Comparison of ENCODE assay signal across 8 cellular contexts in the genomic region with DNA sequence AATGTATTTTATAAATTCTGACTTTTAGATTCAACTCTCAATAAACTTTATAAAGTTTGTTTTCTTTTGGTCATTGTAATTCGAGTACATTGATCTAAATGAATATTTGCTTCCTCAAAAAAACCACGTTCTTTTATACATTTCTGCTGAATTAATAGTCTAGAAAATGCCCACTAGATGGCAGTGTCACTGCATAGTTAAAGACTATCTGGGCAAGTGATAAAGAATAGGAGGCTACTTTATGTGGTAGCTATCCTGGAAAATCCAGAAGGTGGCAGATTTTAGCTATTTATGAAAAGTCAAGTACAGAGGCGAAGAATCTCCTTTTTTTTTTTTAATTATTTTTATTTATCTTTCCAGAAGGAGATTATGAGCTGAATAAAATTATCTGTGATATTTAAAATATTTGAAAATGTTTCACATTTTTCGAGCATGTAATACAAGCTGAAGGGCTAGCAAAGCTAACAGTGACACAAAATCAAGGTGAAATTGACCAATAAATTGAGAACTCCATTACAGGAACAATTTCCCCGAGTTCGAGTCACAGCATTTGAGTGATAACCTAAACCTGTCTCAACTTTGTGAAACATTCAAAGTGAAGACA.
A peak's percentile ranks its signal among the peaks of the same experiment; 100 is the strongest.
DNase-seq lines count a peak whose midpoint lies in the region; FAIRE-seq and TF ChIP-seq lines count a peak whose summit lies in the region.

No MANE protein-coding gene starts in this region.

- no peaks in the 10 kb centered on the region for H3K79me2 ChIP-seq in GM23248 (ENCODE audit: insufficient read depth)

- no peaks in the 10 kb centered on the region for H3F3A ChIP-seq in GM23248 (ENCODE audit: insufficient read depth)

- no peaks in the 10 kb centered on the region for H3K9me3 ChIP-seq in GM23248 (ENCODE audit: low read depth)

- H3K27ac ChIP-seq in GM23248, result no peak overlapping the region

- H3K9me2 ChIP-seq in GM23248 (ENCODE audit: insufficient read depth), result no peaks in the 10 kb centered on the region

- no peak overlapping the region for H2AFZ ChIP-seq in GM23248

- H3K4me1 Mint-ChIP-seq in activated naive CD4-positive, alpha-beta T cell treated with anti-CD3 and anti-CD28 coated beads, Interleukin-2, amount 10 ng/mL, durations not matched to agents 7 days and 5 days, result no peaks in the 10 kb centered on the region

- no peak overlapping the region for H3K4me2 ChIP-seq in GM23248 (ENCODE audit: unreplicated experiment)

- 5 to 10% methylated on average over 6 of the region's 6 CpGs for WGBS in GM23248 (ENCODE audit: low coverage in 1 of 2, low lambda C conversion rate in 2 of 2, missing lambda C conversion rate in 2 of 2), 2 experiments

- no peaks in the 10 kb centered on the region for H3K27me3 ChIP-seq in GM23248 (replicated peaks; ENCODE audit: insufficient read depth)
- no peaks in the 10 kb centered on the region for H3K27me3 ChIP-seq in bronchial epithelial cell (ENCODE audit: control insufficient read depth, insufficient read depth, low read length)

- CTCF ChIA-PET in activated naive CD4-positive, alpha-beta T cell treated with anti-CD3 and anti-CD28 coated beads, Interleukin-2, amount 10 ng/mL, durations not matched to agents 7 days and 5 days (lab: Charles Lee), result interaction anchor here (0.7 to 2.5 kb wide), 7 partner anchors 9 to 532 kb away, joined by 3 to 12 read pairs (median 4); no protein-coding TSS in a partner anchor

- H3K27me3 Mint-ChIP-seq in activated naive CD4-positive, alpha-beta T cell treated with anti-CD3 and anti-CD28 coated beads, Interleukin-2, amount 10 ng/mL, durations not matched to agents 7 days and 5 days, result no peaks in the 10 kb centered on the region

- no peak overlapping the region for H3K9ac ChIP-seq in GM23248

- H3K9me3 Mint-ChIP-seq in activated naive CD4-positive, alpha-beta T cell treated with anti-CD3 and anti-CD28 coated beads, Interleukin-2, amount 10 ng/mL, durations not matched to agents 7 days and 5 days, result no peaks in the 10 kb centered on the region

- H3K36me3 ChIP-seq in GM23248 (ENCODE audit: low read depth), result no peaks in the 10 kb centered on the region
- H3K36me3 ChIP-seq in bronchial epithelial cell (ENCODE audit: control insufficient read depth, insufficient read depth, low read length), result no peaks in the 10 kb centered on the region

- H3K36me3 Mint-ChIP-seq in activated naive CD4-positive, alpha-beta T cell treated with anti-CD3 and anti-CD28 coated beads, Interleukin-2, amount 10 ng/mL, durations not matched to agents 7 days and 5 days, result no peaks in the 10 kb centered on the region

- no peak overlapping the region for H3K4me3 Mint-ChIP-seq in activated naive CD4-positive, alpha-beta T cell treated with anti-CD3 and anti-CD28 coated beads, Interleukin-2, amount 10 ng/mL, durations not matched to agents 7 days and 5 days

- no peak for FAIRE-seq in bronchial epithelial cell (lab: Jason Lieb, UNC)
- FAIRE-seq in urothelium cell line (lab: Jason Lieb, UNC), result no peak

- no peak overlapping the region for H3K27ac Mint-ChIP-seq in activated naive CD4-positive, alpha-beta T cell treated with anti-CD3 and anti-CD28 coated beads, Interleukin-2, amount 10 ng/mL, durations not matched to agents 7 days and 5 days

- in situ Hi-C loops in GM23248 (cut with MboI), result no loop called here

- no peak overlapping the region for H3K4me3 ChIP-seq in GM23248
- H3K4me3 ChIP-seq in Jurkat, Clone E6-1 (ENCODE audit: low read length), result no peak overlapping the region
- H3K4me3 ChIP-seq in bronchial epithelial cell (ENCODE audit: low read depth, low read length), result no peak overlapping the region

- DNase-seq in activated naive CD4-positive, alpha-beta T cell treated with anti-CD3 and anti-CD28 coated beads, Interleukin-2, amount 10 ng/mL, durations not matched to agents 7 days and 5 days, result peak; percentile 24
- DNase-seq in activated naive CD4-positive, alpha-beta T cell (lab: John Stamatoyannopoulos, UW), result no peak
- DNase-seq in GM23248 (peak; percentile 85), NOMO-1 treated with DMSO at 0.1 percent for 48 hours (lab: John Stamatoyannopoulos, UW; ENCODE audit: unreplicated experiment) (peak; percentile 73), bronchial epithelial cell (ENCODE audit: low read depth) (peak; percentile 73), left kidney (ENCODE audit: low read depth, low spot score) (peak; percentile 91), urothelium cell line (ENCODE audit: low spot score) (peak; percentile 32)
- DNase-seq in Jurkat, Clone E6-1 (ENCODE audit: low read depth, low spot score), result peak; percentile 81

- no peaks in the 10 kb centered on the region for H4K20me1 ChIP-seq in GM23248 (ENCODE audit: insufficient read depth)

- no peaks in the 10 kb centered on the region for H3K4me1 ChIP-seq in GM23248 (ENCODE audit: insufficient read depth)

- peak; percentile 37 for TF ChIP-seq CTCF in bronchial epithelial cell (IDR thresholded peaks at IDR 0.05; ENCODE audit: insufficient read depth, low read length, severe bottlenecking)

Comparison
In these comparisons a context has a peak if more than half of its experiments do, and no peak if none do; other contexts are left out.
1. DNase-seq: peak in activated naive CD4-positive, alpha-beta T cell treated with anti-CD3 and anti-CD28 coated beads, Interleukin-2, amount 10 ng/mL, durations not matched to agents 7 days and 5 days (single experiment), GM23248 (single experiment), Jurkat, Clone E6-1 (single experiment), NOMO-1 treated with DMSO at 0.1 percent for 48 hours (single experiment), bronchial epithelial cell (single experiment), left kidney (single experiment) and urothelium cell line (single experiment); none in activated naive CD4-positive, alpha-beta T cell (0 of 4).